8 cellular contexts compared by ENCODE assay signal in genomic region chr5:125409496-125410351, GRCh38.
DNase-seq lines count a peak whose midpoint lies in the region; TF ChIP-seq lines count a peak whose summit lies in the region.

No MANE protein-coding gene starts in this region.

- peak overlapping the region; percentile 36 for H3K4me3 ChIP-seq in neural cell (ENCODE audit: low read length)

- no peak for TF ChIP-seq CTCF in neural cell (IDR thresholded peaks at IDR 0.05; ENCODE audit: poor library complexity, severe bottlenecking)

- peak overlapping the region; percentile 63 for H3K9ac ChIP-seq in neural cell (ENCODE audit: low read length)

- H2AFZ ChIP-seq in neural cell (ENCODE audit: low read depth, low read length): no peak overlapping the region

- H3K9me2 ChIP-seq in neural cell (ENCODE audit: insufficient read depth, low read length): no peaks in the 10 kb centered on the region

- peak overlapping the region; percentile 25 for H3K4me2 ChIP-seq in neural cell (ENCODE audit: low read length)

- H3K27ac ChIP-seq in cingulate gyrus (ENCODE audit: low read depth, low read length) (peak overlapping the region; percentile 82), neural cell (ENCODE audit: low read length) (peak overlapping the region; percentile 92)

- no peak for TF ChIP-seq EP300 in neural cell (conservative IDR thresholded peaks at IDR 0.05; ENCODE audit: poor library complexity, severe bottlenecking)

- no peak for TF ChIP-seq RAD21 in neural cell (conservative IDR thresholded peaks at IDR 0.05)

- DNase-seq in DMS79 treated with DMSO at 0.1 percent for 48 hours (lab: John Stamatoyannopoulos, UW) (peak; percentile 92), NCI-H345 treated with DMSO at 0.1 percent for 48 hours (lab: John Stamatoyannopoulos, UW; ENCODE audit: unreplicated experiment) (peak; percentile 73), CD1c-positive myeloid dendritic cell (ENCODE audit: extremely low spot score) (no peak), D341Med (ENCODE audit: low spot score) (no peak)
- DNase-seq in activated CD4-positive, CD25-positive, alpha-beta regulatory T cell treated with anti-CD3 and anti-CD28 coated beads, Interleukin-2, amount 50 U/mL, for 72 hours: no peak
- no peak for DNase-seq in NK-92 treated with Interleukin-12 subunit alpha and Interleukin-12 subunit beta, amount 100 ng/mL, for 24 hours (lab: John Stamatoyannopoulos, UW)

- no peaks in the 10 kb centered on the region for H3K9me3 ChIP-seq in neural cell (ENCODE audit: low read length)

- H3K36me3 ChIP-seq in neural cell (ENCODE audit: insufficient read depth, low read length): no peaks in the 10 kb centered on the region

- no peaks in the 10 kb centered on the region for H3K27me3 ChIP-seq in neural cell (ENCODE audit: insufficient read depth, low read depth, low read length)

- H3K79me2 ChIP-seq in neural cell (replicated peaks; ENCODE audit: insufficient read depth, low read length): no peaks in the 10 kb centered on the region

- peaks cover 6% of the 10 kb centered on the region for H3F3A ChIP-seq in neural cell (ENCODE audit: insufficient read depth, low read length, poor library complexity, severe bottlenecking)

- no peaks in the 10 kb centered on the region for H4K20me1 ChIP-seq in neural cell (ENCODE audit: insufficient read depth)

TF ChIP-seq in neural cell, 6 proteins besides CTCF, POLR2A, EP300 and RAD21:
- TF ChIP-seq SMC3 (conservative IDR thresholded peaks at IDR 0.05; ENCODE audit: poor library complexity) (no peak), EZH2 (IDR thresholded peaks at IDR 0.05; ENCODE audit: borderline replicate concordance, insufficient read depth, low read length, poor library complexity, severe bottlenecking) (no peak), MXI1 (conservative IDR thresholded peaks at IDR 0.05; ENCODE audit: poor library complexity, severe bottlenecking) (no peak), REST (IDR thresholded peaks at IDR 0.05; ENCODE audit: borderline replicate concordance) (no peak), POLR2AphosphoS5 (IDR thresholded peaks at IDR 0.05) (no peak), TAF1 (IDR thresholded peaks at IDR 0.05; ENCODE audit: low read depth) (no peak)

Comparison
In these comparisons a context has a peak if more than half of its experiments do, and no peak if none do; other contexts are left out.
1. DNase-seq: peak in DMS79 treated with DMSO at 0.1 percent for 48 hours (single experiment) and NCI-H345 treated with DMSO at 0.1 percent for 48 hours (single experiment); none in activated CD4-positive, CD25-positive, alpha-beta regulatory T cell treated with anti-CD3 and anti-CD28 coated beads, Interleukin-2, amount 50 U/mL, for 72 hours (single experiment), NK-92 treated with Interleukin-12 subunit alpha and Interleukin-12 subunit beta, amount 100 ng/mL, for 24 hours (single experiment), CD1c-positive myeloid dendritic cell (single experiment) and D341Med (single experiment).